In genomic region chr20:40945189-40945588, GRCh38 we compare ENCODE assay signal across 1 cellular context.
TF ChIP-seq lines count a peak whose summit lies in the region.

No MANE protein-coding gene starts in this region.

TF ChIP-seq in HEK293, 187 proteins besides CTCF, POLR2A, EP300 and RAD21 (continued from another document):
- no peak for TF ChIP-seq TSHZ1 (tag by site-specific recombination; IDR thresholded peaks at IDR 0.05; ENCODE audit: borderline replicate concordance)
- TF ChIP-seq MYNN (tag by site-specific recombination; IDR thresholded peaks at IDR 0.05; ENCODE audit: borderline replicate concordance), result no peak
- no peak for TF ChIP-seq ZBTB11 (tag by site-specific recombination; conservative IDR thresholded peaks at IDR 0.05; ENCODE audit: low read depth)
- TF ChIP-seq ZNF404 (tag by site-specific recombination; IDR thresholded peaks at IDR 0.05), result no peak
- no peak for TF ChIP-seq ZNF175 (tag by site-specific recombination; IDR thresholded peaks at IDR 0.05)
- no peak for TF ChIP-seq ZNF626 (tag by site-specific recombination; IDR thresholded peaks at IDR 0.05)
- TF ChIP-seq ATF2 (tag by site-specific recombination; IDR thresholded peaks at IDR 0.05; ENCODE audit: low read depth), result no peak
- no peak for TF ChIP-seq SCRT2 (tag by site-specific recombination; IDR thresholded peaks at IDR 0.05)
- TF ChIP-seq ZNF280D (tag by site-specific recombination; IDR thresholded peaks at IDR 0.05), result no peak
- TF ChIP-seq ZSCAN5A (tag by site-specific recombination; IDR thresholded peaks at IDR 0.05), result no peak
- no peak for TF ChIP-seq REPIN1 (tag by site-specific recombination; IDR thresholded peaks at IDR 0.05; ENCODE audit: low read depth)
- no peak for TF ChIP-seq ZFP37 (tag by site-specific recombination; IDR thresholded peaks at IDR 0.05)
- no peak for TF ChIP-seq ZNF354C (tag by site-specific recombination; IDR thresholded peaks at IDR 0.05; ENCODE audit: borderline replicate concordance, low read depth)
- no peak for TF ChIP-seq REST (tag by site-specific recombination; IDR thresholded peaks at IDR 0.05)
- no peak for TF ChIP-seq ZNF169 (tag by site-specific recombination; IDR thresholded peaks at IDR 0.05)
- no peak for TF ChIP-seq ZNF211 (tag by site-specific recombination; IDR thresholded peaks at IDR 0.05; ENCODE audit: low read depth)
- TF ChIP-seq ZBTB21 (tag by site-specific recombination; IDR thresholded peaks at IDR 0.05), result no peak
- TF ChIP-seq ZFP3 (tag by site-specific recombination; IDR thresholded peaks at IDR 0.05; ENCODE audit: low read depth), result peak; percentile 99
- TF ChIP-seq ZIC2 (tag by site-specific recombination; IDR thresholded peaks at IDR 0.05), result peak; percentile 80
- 0 out of 2 replicates have a peak, but pooled peaks have one; percentile 33 for TF ChIP-seq ZBTB17 (tag by site-specific recombination; IDR thresholded peaks at IDR 0.05)
- TF ChIP-seq ZNF530 (tag by site-specific recombination; IDR thresholded peaks at IDR 0.05; ENCODE audit: low read depth), result no peak
